13 cellular contexts compared by ENCODE assay signal in genomic region chr22:37164535-37164887, GRCh38. TPM values are rescaled to one million over a fixed set of nuclear protein-coding genes. Genes with fewer than 3 reads are reported as not detected.
DNase-seq lines count a peak whose midpoint lies in the region; ATAC-seq and TF ChIP-seq lines count a peak whose summit lies in the region.
"Had no signal": no experiment of that assay in that cellular context is flagged by ENCODE, and none has a peak within 500 bp of the region (broad histone marks: within the 10 kb centered on the region; RNA-seq: fewer than 3 reads in every experiment).

No MANE protein-coding gene starts in this region.

- peak overlapping the region; percentile 44; the same call in 1 of the 2 replicates for H2AFZ ChIP-seq in KMS-11 (ENCODE audit: low read depth)

- peak overlapping the region; percentile 95 for H3K27ac Mint-ChIP-seq in activated naive CD4-positive, alpha-beta T cell treated with anti-CD3 and anti-CD28 coated beads, Interleukin-2, amount 10 ng/mL, durations not matched to agents 7 days and 5 days
- H3K27ac Mint-ChIP-seq in activated naive CD8-positive, alpha-beta T cell treated with anti-CD3 and anti-CD28 coated beads, Interleukin-2, amount 10 ng/mL, durations not matched to agents 7 days and 5 days: peak overlapping the region; percentile 89
- peak overlapping the region; percentile 69 to 87 for H3K27ac Mint-ChIP-seq in stimulated activated naive CD8-positive, alpha-beta T cell treated with anti-CD3 and anti-CD28 coated beads, Interleukin-15, amount 100 ng/mL, for 72 hours

- H3K36me3 ChIP-seq in KMS-11 (ENCODE audit: insufficient read depth): no peaks in the 10 kb centered on the region
- H3K36me3 ChIP-seq: left lung, SJSA1 had no signal

- peaks cover 90% of the 10 kb centered on the region for H3K4me1 Mint-ChIP-seq in activated naive CD4-positive, alpha-beta T cell treated with anti-CD3 and anti-CD28 coated beads, Interleukin-2, amount 10 ng/mL, durations not matched to agents 7 days and 5 days
- peaks cover 81% of the 10 kb centered on the region for H3K4me1 Mint-ChIP-seq in activated naive CD8-positive, alpha-beta T cell treated with anti-CD3 and anti-CD28 coated beads, Interleukin-2, amount 10 ng/mL, durations not matched to agents 7 days and 5 days
- peaks cover 99% of the 10 kb centered on the region for H3K4me1 Mint-ChIP-seq in stimulated activated naive CD8-positive, alpha-beta T cell treated with anti-CD3 and anti-CD28 coated beads, Interleukin-15, amount 100 ng/mL, for 72 hours

- H3K4me3 Mint-ChIP-seq in activated naive CD4-positive, alpha-beta T cell treated with anti-CD3 and anti-CD28 coated beads, Interleukin-2, amount 10 ng/mL, durations not matched to agents 7 days and 5 days: no peak overlapping the region
- peak overlapping the region; percentile 63 for H3K4me3 Mint-ChIP-seq in activated naive CD8-positive, alpha-beta T cell treated with anti-CD3 and anti-CD28 coated beads, Interleukin-2, amount 10 ng/mL, durations not matched to agents 7 days and 5 days
- H3K4me3 Mint-ChIP-seq in stimulated activated naive CD8-positive, alpha-beta T cell treated with anti-CD3 and anti-CD28 coated beads, Interleukin-15, amount 100 ng/mL, for 72 hours: peak overlapping the region; percentile 42 to 45

- H3K9ac ChIP-seq in KMS-11: peak overlapping the region; percentile 40; the same call in 1 of the 2 replicates

- POLR2A ChIA-PET in activated naive CD8-positive, alpha-beta T cell treated with anti-CD3 and anti-CD28 coated beads, Interleukin-2, amount 10 ng/mL, durations not matched to agents 7 days and 5 days (lab: Charles Lee): interaction anchor here (1.0 to 9.8 kb wide), 4 partner anchors 16 to 85 kb away, joined by 3 to 200 read pairs (median 59); partner anchors contain the start of genes IL2RB and RAC2

- peaks cover 73% of the 10 kb centered on the region for H3K4me1 ChIP-seq in KMS-11 (ENCODE audit: low read depth, poor library complexity, severe bottlenecking)

- no peaks in the 10 kb centered on the region for H3K27me3 ChIP-seq in KMS-11 (ENCODE audit: insufficient read depth, low read depth)
- H3K27me3 ChIP-seq: left lung had no signal

- H3K79me2 ChIP-seq in KMS-11 (ENCODE audit: insufficient read depth, low read depth): no peaks in the 10 kb centered on the region

- peak overlapping the region; percentile 83 for H3K4me2 ChIP-seq in KMS-11
- H3K4me2 ChIP-seq: smooth muscle cell had no signal

- H4K20me1 ChIP-seq in KMS-11 (ENCODE audit: insufficient read depth): no peaks in the 10 kb centered on the region

- TF ChIP-seq CTCF in KMS-11 (conservative IDR thresholded peaks at IDR 0.05; ENCODE audit: low read depth, low read length): no peak

- H3K27ac ChIP-seq in KMS-11: peak overlapping the region; percentile 93
- H3K27ac ChIP-seq: SJSA1 had no signal

- H3K36me3 Mint-ChIP-seq in activated naive CD4-positive, alpha-beta T cell treated with anti-CD3 and anti-CD28 coated beads, Interleukin-2, amount 10 ng/mL, durations not matched to agents 7 days and 5 days: peaks cover 7% of the 10 kb centered on the region
- H3K36me3 Mint-ChIP-seq in activated naive CD8-positive, alpha-beta T cell treated with anti-CD3 and anti-CD28 coated beads, Interleukin-2, amount 10 ng/mL, durations not matched to agents 7 days and 5 days: peaks cover 12% of the 10 kb centered on the region

- no peak for TF ChIP-seq POLR2A in erythroblast (IDR thresholded peaks at IDR 0.05; ENCODE audit: low read length)

- no peak for ATAC-seq in activated naive CD8-positive, alpha-beta T cell treated with anti-CD3 and anti-CD28 coated beads, Interleukin-2, amount 10 ng/mL, durations not matched to agents 7 days and 5 days (ENCODE audit: low read depth)
- ATAC-seq in stimulated activated naive CD8-positive, alpha-beta T cell treated with anti-CD3 and anti-CD28 coated beads, Interleukin-15, amount 100 ng/mL, for 72 hours: no peak
- ATAC-seq: K562, left lung had no signal

- DNase-seq in activated naive CD4-positive, alpha-beta T cell treated with anti-CD3 and anti-CD28 coated beads, Interleukin-2, amount 10 ng/mL, durations not matched to agents 7 days and 5 days: no peak
- DNase-seq in activated naive CD4-positive, alpha-beta T cell (lab: John Stamatoyannopoulos, UW): no peak
- DNase-seq in activated naive CD8-positive, alpha-beta T cell treated with anti-CD3 and anti-CD28 coated beads, Interleukin-2, amount 10 ng/mL, durations not matched to agents 7 days and 5 days: peak; percentile 50
- DNase-seq in stimulated activated naive CD8-positive, alpha-beta T cell treated with anti-CD3 and anti-CD28 coated beads, Interleukin-15, amount 100 ng/mL, for 72 hours: no peak
- DNase-seq in activated gamma-delta T cell treated with Interleukin-2 at 50 U/mL for 16 hours: no peak
- no peak for DNase-seq in DMS79 treated with DMSO at 0.1 percent for 48 hours (lab: John Stamatoyannopoulos, UW)
- no peak for DNase-seq in erythroblast (lab: John Stamatoyannopoulos, UW)
- DNase-seq: NCI-H226 had no signal

- CTCF ChIA-PET in activated naive CD4-positive, alpha-beta T cell treated with anti-CD3 and anti-CD28 coated beads, Interleukin-2, amount 10 ng/mL, durations not matched to agents 7 days and 5 days (lab: Charles Lee): interaction anchor here (1.0 to 7.7 kb wide), 8 partner anchors 8 to 96 kb away, joined by 3 to 83 read pairs (median 6); partner anchors contain the start of gene IL2RB

- peaks cover 8% of the 10 kb centered on the region for H3K9me3 Mint-ChIP-seq in activated naive CD4-positive, alpha-beta T cell treated with anti-CD3 and anti-CD28 coated beads, Interleukin-2, amount 10 ng/mL, durations not matched to agents 7 days and 5 days
- H3K9me3 Mint-ChIP-seq in activated naive CD8-positive, alpha-beta T cell treated with anti-CD3 and anti-CD28 coated beads, Interleukin-2, amount 10 ng/mL, durations not matched to agents 7 days and 5 days: peaks cover 3% of the 10 kb centered on the region
- no peaks in the 10 kb centered on the region for H3K9me3 Mint-ChIP-seq in stimulated activated naive CD8-positive, alpha-beta T cell treated with anti-CD3 and anti-CD28 coated beads, Interleukin-15, amount 100 ng/mL, for 72 hours

- H3K4me3 ChIP-seq in KMS-11 (IDR thresholded peaks at IDR 0.05; ENCODE audit: insufficient read depth, low read depth, low read length): no peak overlapping the region
- H3K4me3 ChIP-seq: K562, left lung, SJSA1, smooth muscle cell had no signal

- peaks cover 2% of the 10 kb centered on the region for H3K27me3 Mint-ChIP-seq in activated naive CD4-positive, alpha-beta T cell treated with anti-CD3 and anti-CD28 coated beads, Interleukin-2, amount 10 ng/mL, durations not matched to agents 7 days and 5 days
- H3K27me3 Mint-ChIP-seq in activated naive CD8-positive, alpha-beta T cell treated with anti-CD3 and anti-CD28 coated beads, Interleukin-2, amount 10 ng/mL, durations not matched to agents 7 days and 5 days: no peaks in the 10 kb centered on the region
- no peaks in the 10 kb centered on the region for H3K27me3 Mint-ChIP-seq in stimulated activated naive CD8-positive, alpha-beta T cell treated with anti-CD3 and anti-CD28 coated beads, Interleukin-15, amount 100 ng/mL, for 72 hours

RNA-seq across cellular contexts. Expression of gene IL2RB, which starts 14.8 kb away (rescaled TPM):
- total RNA-seq in activated naive CD8-positive, alpha-beta T cell treated with anti-CD3 and anti-CD28 coated beads, Interleukin-2, amount 10 ng/mL, durations not matched to agents 7 days and 5 days: 100 to 1,000 TPM; 223 to 232 TPM
- total RNA-seq: SJSA1 had no signal

RNA-seq across cellular contexts. Expression of gene C1QTNF6, which starts 23.5 kb away (rescaled TPM):
- 10 to 100 TPM; 15.2 to 15.7 TPM for total RNA-seq in activated naive CD8-positive, alpha-beta T cell treated with anti-CD3 and anti-CD28 coated beads, Interleukin-2, amount 10 ng/mL, durations not matched to agents 7 days and 5 days

RNA-seq across cellular contexts. Expression of gene SSTR3, which starts 47.8 kb away (rescaled TPM):
- total RNA-seq in activated naive CD8-positive, alpha-beta T cell treated with anti-CD3 and anti-CD28 coated beads, Interleukin-2, amount 10 ng/mL, durations not matched to agents 7 days and 5 days: 10 to 100 TPM; 10.1 to 11.3 TPM
- total RNA-seq: K562, SJSA1, smooth muscle cell had no signal

RNA-seq across cellular contexts. Expression of gene TMPRSS6, which starts 55.0 kb away (rescaled TPM):
- 1 to 10 TPM; 1.8 to 2.2 TPM for total RNA-seq in activated naive CD8-positive, alpha-beta T cell treated with anti-CD3 and anti-CD28 coated beads, Interleukin-2, amount 10 ng/mL, durations not matched to agents 7 days and 5 days
- total RNA-seq: K562, SJSA1, smooth muscle cell had no signal
